23 cellular contexts compared by ENCODE assay signal in the genomic region with DNA sequence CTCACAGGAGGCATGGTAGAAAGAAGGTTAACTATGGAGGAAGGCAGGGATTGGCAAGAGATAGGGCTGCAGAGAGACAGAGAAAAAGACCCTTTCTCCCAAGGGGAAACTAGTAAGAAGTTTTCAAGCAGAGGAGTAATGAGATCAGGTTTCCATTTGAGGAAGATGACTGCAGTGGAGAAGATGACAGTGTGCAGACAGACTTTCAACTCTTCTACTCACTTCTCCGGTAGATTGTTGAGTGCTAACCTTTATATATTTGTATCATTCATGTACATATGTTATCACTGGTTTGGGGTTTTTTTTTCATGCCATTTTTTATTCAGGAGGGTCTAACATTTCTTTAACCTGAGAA. TPM values are rescaled to one million over a fixed set of nuclear protein-coding genes. Genes with fewer than 3 reads are reported as not detected.
A peak's percentile ranks its signal among the peaks of the same experiment; 100 is the strongest.
DNase-seq lines count a peak whose midpoint lies in the region; ATAC-seq and TF ChIP-seq lines count a peak whose summit lies in the region.
"Had no signal": no experiment of that assay in that cellular context is flagged by ENCODE, and none has a peak within 500 bp of the region (broad histone marks: within the 10 kb centered on the region; RNA-seq: fewer than 3 reads in every experiment).

No MANE protein-coding gene starts in this region.

- no peaks in the 10 kb centered on the region for H3K27me3 ChIP-seq in mesendoderm (ENCODE audit: insufficient read depth, low read length, poor library complexity)
- H3K27me3 ChIP-seq in effector memory CD4-positive, alpha-beta T cell (replicated peaks; ENCODE audit: control insufficient read depth, insufficient read depth, low read length, poor library complexity, severe bottlenecking), result no peaks in the 10 kb centered on the region
- H3K27me3 ChIP-seq: colonic mucosa had no signal

- no peak overlapping the region for H3K4ac ChIP-seq in mesendoderm (ENCODE audit: low read depth, low read length)

- H3K23ac ChIP-seq in mesendoderm (ENCODE audit: low read length), result no peak overlapping the region

- H3K27ac ChIP-seq in mesendoderm (ENCODE audit: low read depth, low read length), result no peak overlapping the region
- no peak overlapping the region for H3K27ac ChIP-seq in effector memory CD4-positive, alpha-beta T cell (ENCODE audit: insufficient read depth, low read length, poor library complexity, severe bottlenecking)
- H3K27ac ChIP-seq: colonic mucosa, skin epidermis, uterus had no signal

- H3K4me1 Mint-ChIP-seq in activated naive CD4-positive, alpha-beta T cell treated with anti-CD3 and anti-CD28 coated beads for 36 hours (ENCODE audit: low read depth), result peaks cover 12% of the 10 kb centered on the region
- H3K4me1 Mint-ChIP-seq in activated CD8-positive, alpha-beta T cell treated with anti-CD3 and anti-CD28 coated beads for 36 hours (ENCODE audit: low read depth), result peaks cover 7% of the 10 kb centered on the region
- peaks cover 19% of the 10 kb centered on the region for H3K4me1 Mint-ChIP-seq in stimulated activated effector memory CD8-positive, alpha-beta T cell treated with anti-CD3 and anti-CD28 coated beads, Interleukin-12 subunit alpha, Interleukin-12 subunit beta, amount 100 ng/mL, for 72 hours

- TF ChIP-seq CTCF in activated CD8-positive, alpha-beta T cell treated with anti-CD3 and anti-CD28 coated beads for 36 hours (IDR thresholded peaks at IDR 0.05), result no peak

- no peak overlapping the region for H3K56ac ChIP-seq in mesendoderm (ENCODE audit: low read length)

- H3K4me2 ChIP-seq in mesendoderm (ENCODE audit: low read length), result no peak overlapping the region

- no peak overlapping the region for H3K18ac ChIP-seq in mesendoderm (ENCODE audit: low read length)

- H3K36me3 ChIP-seq in mesendoderm (ENCODE audit: control insufficient read depth, insufficient read depth, low read length), result no peaks in the 10 kb centered on the region
- H3K36me3 ChIP-seq in effector memory CD4-positive, alpha-beta T cell (ENCODE audit: control insufficient read depth, insufficient read depth, low read length), result no peaks in the 10 kb centered on the region
- H3K36me3 ChIP-seq: colonic mucosa, uterus had no signal

- H3K36me3 Mint-ChIP-seq in activated naive CD4-positive, alpha-beta T cell treated with anti-CD3 and anti-CD28 coated beads for 36 hours (ENCODE audit: low read depth), result no peaks in the 10 kb centered on the region
- no peaks in the 10 kb centered on the region for H3K36me3 Mint-ChIP-seq in activated CD8-positive, alpha-beta T cell treated with anti-CD3 and anti-CD28 coated beads for 36 hours (ENCODE audit: low read depth)
- peaks cover 12% of the 10 kb centered on the region for H3K36me3 Mint-ChIP-seq in stimulated activated effector memory CD8-positive, alpha-beta T cell treated with anti-CD3 and anti-CD28 coated beads, Interleukin-12 subunit alpha, Interleukin-12 subunit beta, amount 100 ng/mL, for 72 hours

- no peaks in the 10 kb centered on the region for H3K4me1 ChIP-seq in mesendoderm (ENCODE audit: control insufficient read depth, low read depth, low read length)
- peaks cover under 1% of the 10 kb centered on the region for H3K4me1 ChIP-seq in effector memory CD4-positive, alpha-beta T cell (ENCODE audit: control insufficient read depth, insufficient read depth, low read length, poor library complexity, severe bottlenecking)
- H3K4me1 ChIP-seq: colonic mucosa, uterus had no signal

- H4K8ac ChIP-seq in mesendoderm (ENCODE audit: low read depth, low read length), result no peak overlapping the region

- no peak overlapping the region for H3K9ac ChIP-seq in mesendoderm (ENCODE audit: low read length)

- H3K79me1 ChIP-seq in mesendoderm (ENCODE audit: low read length), result no peaks in the 10 kb centered on the region

- no peak for DNase-seq in activated naive CD4-positive, alpha-beta T cell treated with anti-CD3 and anti-CD28 coated beads for 36 hours
- DNase-seq in activated naive CD4-positive, alpha-beta T cell (lab: John Stamatoyannopoulos, UW), result no peak
- peak; percentile 37 for DNase-seq in KBM-7
- DNase-seq in activated CD8-positive, alpha-beta T cell treated with anti-CD3 and anti-CD28 coated beads for 36 hours, result no peak
- no peak for DNase-seq in stimulated activated effector memory CD8-positive, alpha-beta T cell treated with anti-CD3 and anti-CD28 coated beads, Interleukin-12 subunit alpha, Interleukin-12 subunit beta, amount 100 ng/mL, for 72 hours (ENCODE audit: low spot score in 2 of 2)
- DNase-seq in mesendoderm, result no peak
- DNase-seq in effector memory CD4-positive, alpha-beta T cell, result no peak
- DNase-seq: Caco-2; colonic mucosa; H9; hippocampal formation; naive B cell; NCI-H1436 treated with DMSO at 0.1 percent for 48 hours; RPMI8226; stimulated activated CD4-positive, alpha-beta T cell treated with anti-CD3 and anti-CD28 coated beads, Interleukin-2, amount 100 ng/mL, for 48 hours; SW 1271; uterus had no signal

- H4K5ac ChIP-seq in mesendoderm (ENCODE audit: low read length), result no peak overlapping the region

- no peaks in the 10 kb centered on the region for H3K9me3 ChIP-seq in effector memory CD4-positive, alpha-beta T cell (ENCODE audit: control insufficient read depth, low read length)
- H3K9me3 ChIP-seq: Caco-2, colonic mucosa, uterus had no signal

- no peaks in the 10 kb centered on the region for H3K79me2 ChIP-seq in mesendoderm (ENCODE audit: control insufficient read depth, insufficient read depth, low read length)

- in situ Hi-C loops in KBM-7 (cut with MboI; ENCODE audit: low pct_unique_long_range_greater_than_20kb, low sequenced_read_pairs), result no loop called here

- H3K4me3 Mint-ChIP-seq in activated naive CD4-positive, alpha-beta T cell treated with anti-CD3 and anti-CD28 coated beads for 36 hours, result peak overlapping the region; percentile 1
- H3K4me3 Mint-ChIP-seq in activated CD8-positive, alpha-beta T cell treated with anti-CD3 and anti-CD28 coated beads for 36 hours, result no peak overlapping the region
- peak overlapping the region; percentile 44 for H3K4me3 Mint-ChIP-seq in stimulated activated effector memory CD8-positive, alpha-beta T cell treated with anti-CD3 and anti-CD28 coated beads, Interleukin-12 subunit alpha, Interleukin-12 subunit beta, amount 100 ng/mL, for 72 hours
- H3K4me3 Mint-ChIP-seq: naive B cell had no signal

- no peak overlapping the region for H2BK5ac ChIP-seq in mesendoderm (ENCODE audit: low read length)

- H3K9me3 Mint-ChIP-seq in activated naive CD4-positive, alpha-beta T cell treated with anti-CD3 and anti-CD28 coated beads for 36 hours, result peaks cover 3% of the 10 kb centered on the region
- H3K9me3 Mint-ChIP-seq in activated CD8-positive, alpha-beta T cell treated with anti-CD3 and anti-CD28 coated beads for 36 hours, result no peaks in the 10 kb centered on the region
- peaks cover 4% of the 10 kb centered on the region for H3K9me3 Mint-ChIP-seq in stimulated activated effector memory CD8-positive, alpha-beta T cell treated with anti-CD3 and anti-CD28 coated beads, Interleukin-12 subunit alpha, Interleukin-12 subunit beta, amount 100 ng/mL, for 72 hours

- no peak overlapping the region for H2BK120ac ChIP-seq in mesendoderm (ENCODE audit: low read depth, low read length)

- H2AK5ac ChIP-seq in mesendoderm (ENCODE audit: low read length), result no peak overlapping the region

- intact Hi-C loops in activated naive CD4-positive, alpha-beta T cell treated with anti-CD3 and anti-CD28 coated beads for 36 hours (cut with micrococcal nuclease), result no loop called here
- intact Hi-C loops in activated CD8-positive, alpha-beta T cell treated with anti-CD3 and anti-CD28 coated beads for 36 hours (cut with micrococcal nuclease), result loop anchor here (10.0 kb wide), 1 partner anchor 143 kb away; no protein-coding TSS in a partner anchor

- H3K27ac Mint-ChIP-seq in activated naive CD4-positive, alpha-beta T cell treated with anti-CD3 and anti-CD28 coated beads for 36 hours, result peak overlapping the region; percentile 84
- H3K27ac Mint-ChIP-seq in activated CD8-positive, alpha-beta T cell treated with anti-CD3 and anti-CD28 coated beads for 36 hours, result peak overlapping the region; percentile 77
- H3K27ac Mint-ChIP-seq in stimulated activated effector memory CD8-positive, alpha-beta T cell treated with anti-CD3 and anti-CD28 coated beads, Interleukin-12 subunit alpha, Interleukin-12 subunit beta, amount 100 ng/mL, for 72 hours, result peak overlapping the region; percentile 92

- WGBS in mesendoderm (ENCODE audit: extremely low coverage, insufficient coverage, low lambda C conversion rate), result no CpG with 5 or more reads among the region's 1 CpG

- H2BK15ac ChIP-seq in mesendoderm (replicated peaks; ENCODE audit: low read depth), result no peak overlapping the region

- peak; percentile 38 for ATAC-seq in activated CD8-positive, alpha-beta T cell treated with anti-CD3 and anti-CD28 coated beads for 36 hours
- ATAC-seq in stimulated activated effector memory CD8-positive, alpha-beta T cell treated with anti-CD3 and anti-CD28 coated beads, Interleukin-12 subunit alpha, Interleukin-12 subunit beta, amount 100 ng/mL, for 72 hours, result peak; percentile 82
- ATAC-seq in GM18498 (IDR thresholded peaks at IDR 0.05; ENCODE audit: unreplicated experiment), result no peak

- H3K4me3 ChIP-seq in mesendoderm (ENCODE audit: low read length), result no peak overlapping the region
- H3K4me3 ChIP-seq in effector memory CD4-positive, alpha-beta T cell (ENCODE audit: insufficient read depth, low read depth, low read length, poor library complexity, severe bottlenecking), result no peak overlapping the region
- H3K4me3 ChIP-seq: colonic mucosa, skin epidermis, uterus had no signal

- POLR2A ChIA-PET in activated CD8-positive, alpha-beta T cell treated with anti-CD3 and anti-CD28 coated beads for 36 hours (lab: Charles Lee), result no interaction called here

- peaks cover 10% of the 10 kb centered on the region for H3K27me3 Mint-ChIP-seq in activated naive CD4-positive, alpha-beta T cell treated with anti-CD3 and anti-CD28 coated beads for 36 hours (ENCODE audit: low read depth)
- peaks cover 13% of the 10 kb centered on the region for H3K27me3 Mint-ChIP-seq in activated CD8-positive, alpha-beta T cell treated with anti-CD3 and anti-CD28 coated beads for 36 hours

- CTCF ChIA-PET in activated naive CD4-positive, alpha-beta T cell treated with anti-CD3 and anti-CD28 coated beads for 36 hours (lab: Charles Lee), result no interaction called here
- CTCF ChIA-PET in activated CD8-positive, alpha-beta T cell treated with anti-CD3 and anti-CD28 coated beads for 36 hours (lab: Charles Lee), result no interaction called here

RNA-seq across cellular contexts. Expression of gene B3GNT4, which starts 5.9 kb away (rescaled TPM):
- under 1 TPM; 0.43 to 0.67 TPM for total RNA-seq in activated naive CD4-positive, alpha-beta T cell treated with anti-CD3 and anti-CD28 coated beads for 36 hours
- 1 to 10 TPM; 3.6 to 5.1 TPM for total RNA-seq in activated CD8-positive, alpha-beta T cell treated with anti-CD3 and anti-CD28 coated beads for 36 hours
- 0.37 TPM for polyA plus RNA-seq in mesendoderm (2013, experiment 1 of 2)
- polyA plus RNA-seq in mesendoderm (2013, experiment 2 of 2), result 0.35 TPM
- total RNA-seq: LHCN-M2 had no signal

RNA-seq across cellular contexts. Expression of gene LRRC43, which starts 14.7 kb away (rescaled TPM):
- total RNA-seq in activated naive CD4-positive, alpha-beta T cell treated with anti-CD3 and anti-CD28 coated beads for 36 hours, result under 1 TPM in 1 of 2 experiments, not detected in 1; 0.60 TPM
- total RNA-seq in activated CD8-positive, alpha-beta T cell treated with anti-CD3 and anti-CD28 coated beads for 36 hours, result not detected
- polyA plus RNA-seq in mesendoderm (2013, experiment 1 of 2), result 0.08 TPM
- 0.03 TPM for polyA plus RNA-seq in mesendoderm (2013, experiment 2 of 2)
- total RNA-seq: LHCN-M2 had no signal

RNA-seq across cellular contexts. Expression of gene IL31, which starts 23.6 kb away (rescaled TPM):
- not detected for total RNA-seq in activated naive CD4-positive, alpha-beta T cell treated with anti-CD3 and anti-CD28 coated beads for 36 hours
- not detected for total RNA-seq in activated CD8-positive, alpha-beta T cell treated with anti-CD3 and anti-CD28 coated beads for 36 hours
- polyA plus RNA-seq in mesendoderm (2013, experiment 1 of 2), result not detected
- not detected for polyA plus RNA-seq in mesendoderm (2013, experiment 2 of 2)
- total RNA-seq: Caco-2, colonic mucosa, fibroblast of villous mesenchyme, H9, LHCN-M2, lung microvascular endothelial cell, uterus had no signal
- polyA plus RNA-seq: keratinocyte had no signal

RNA-seq across cellular contexts. Expression of gene DIABLO, which starts 28.3 kb away (rescaled TPM):
- 10 to 100 TPM; 46.1 to 48.1 TPM for total RNA-seq in activated naive CD4-positive, alpha-beta T cell treated with anti-CD3 and anti-CD28 coated beads for 36 hours
- total RNA-seq in activated CD8-positive, alpha-beta T cell treated with anti-CD3 and anti-CD28 coated beads for 36 hours, result 10 to 100 TPM; 50.5 to 55.2 TPM
- polyA plus RNA-seq in mesendoderm (2013, experiment 1 of 2), result 66.0 TPM
- polyA plus RNA-seq in mesendoderm (2013, experiment 2 of 2), result 64.8 TPM
